2 cellular contexts compared by ENCODE assay signal in the genomic region with DNA sequence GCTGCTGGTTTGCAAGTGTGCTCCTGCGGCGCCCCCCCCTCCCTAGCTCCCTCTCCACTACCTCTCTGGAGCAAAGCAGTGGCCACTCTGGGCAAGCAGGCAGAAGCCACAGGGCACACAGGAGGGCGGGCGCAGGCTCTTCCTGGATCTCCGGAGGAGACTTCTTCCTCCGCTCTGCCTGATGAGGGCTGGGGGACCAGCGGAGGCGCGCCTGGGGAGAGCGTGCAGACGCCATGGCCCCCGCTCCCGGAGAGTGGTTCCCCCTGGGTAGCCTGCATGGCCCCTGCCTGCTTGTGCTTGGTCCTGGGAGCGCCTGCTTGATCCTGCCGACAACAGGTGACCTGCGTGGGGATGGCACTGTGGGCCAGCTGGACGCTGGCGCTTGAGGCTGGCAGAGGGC.
TF ChIP-seq lines count a peak whose summit lies in the region.

No MANE protein-coding gene starts in this region.

TF ChIP-seq in GM23338, 12 proteins besides CTCF, POLR2A, EP300 and RAD21:
- TF ChIP-seq JUNB (IDR thresholded peaks at IDR 0.05; ENCODE audit: unreplicated experiment) (no peak), ZNF331 (CRISPR knock-in tag; IDR thresholded peaks at IDR 0.05; ENCODE audit: low read depth) (no peak), ZNF114 (CRISPR knock-in tag; IDR thresholded peaks at IDR 0.05) (no peak), NANOG (IDR thresholded peaks at IDR 0.05; ENCODE audit: borderline replicate concordance) (no peak), EZH2 (IDR thresholded peaks at IDR 0.05; ENCODE audit: low read depth, unreplicated experiment) (no peak), STAT1 (IDR thresholded peaks at IDR 0.05; ENCODE audit: unreplicated experiment) (no peak), EZH2phosphoT487 (IDR thresholded peaks at IDR 0.05; ENCODE audit: unreplicated experiment) (no peak), POLR2AphosphoS5 (IDR thresholded peaks at IDR 0.05; ENCODE audit: low read depth) (no peak)
- TF ChIP-seq, protein P1, sequence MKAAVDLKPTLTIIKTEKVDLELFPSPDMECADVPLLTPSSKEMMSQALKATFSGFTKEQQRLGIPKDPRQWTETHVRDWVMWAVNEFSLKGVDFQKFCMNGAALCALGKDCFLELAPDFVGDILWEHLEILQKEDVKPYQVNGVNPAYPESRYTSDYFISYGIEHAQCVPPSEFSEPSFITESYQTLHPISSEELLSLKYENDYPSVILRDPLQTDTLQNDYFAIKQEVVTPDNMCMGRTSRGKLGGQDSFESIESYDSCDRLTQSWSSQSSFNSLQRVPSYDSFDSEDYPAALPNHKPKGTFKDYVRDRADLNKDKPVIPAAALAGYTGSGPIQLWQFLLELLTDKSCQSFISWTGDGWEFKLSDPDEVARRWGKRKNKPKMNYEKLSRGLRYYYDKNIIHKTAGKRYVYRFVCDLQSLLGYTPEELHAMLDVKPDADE (IDR thresholded peaks at IDR 0.05): no peak

TF ChIP-seq in IMR-90, 13 proteins besides CTCF, POLR2A, EP300 and RAD21:
- TF ChIP-seq CHD1 (IDR thresholded peaks at IDR 0.05; ENCODE audit: low read depth, low read length) (no peak), BHLHE40 (IDR thresholded peaks at IDR 0.05; ENCODE audit: low read depth, low read length) (no peak), FOS (IDR thresholded peaks at IDR 0.05; ENCODE audit: low read depth, low read length) (no peak), RFX5 (IDR thresholded peaks at IDR 0.05; ENCODE audit: low read depth, low read length) (no peak), MXI1 (IDR thresholded peaks at IDR 0.05; ENCODE audit: borderline replicate concordance, low read depth, low read length) (no peak), RCOR1 (IDR thresholded peaks at IDR 0.05; ENCODE audit: insufficient replicate concordance, low read length) (no peak), NFE2L2 (IDR thresholded peaks at IDR 0.05; ENCODE audit: low read depth, low read length) (no peak), MAFK (IDR thresholded peaks at IDR 0.05; ENCODE audit: low read depth, low read length) (no peak), SMC3 (IDR thresholded peaks at IDR 0.05; ENCODE audit: low read depth, low read length) (no peak), CEBPB (IDR thresholded peaks at IDR 0.05; ENCODE audit: low read depth, low read length) (no peak)
- TF ChIP-seq, protein P2, sequence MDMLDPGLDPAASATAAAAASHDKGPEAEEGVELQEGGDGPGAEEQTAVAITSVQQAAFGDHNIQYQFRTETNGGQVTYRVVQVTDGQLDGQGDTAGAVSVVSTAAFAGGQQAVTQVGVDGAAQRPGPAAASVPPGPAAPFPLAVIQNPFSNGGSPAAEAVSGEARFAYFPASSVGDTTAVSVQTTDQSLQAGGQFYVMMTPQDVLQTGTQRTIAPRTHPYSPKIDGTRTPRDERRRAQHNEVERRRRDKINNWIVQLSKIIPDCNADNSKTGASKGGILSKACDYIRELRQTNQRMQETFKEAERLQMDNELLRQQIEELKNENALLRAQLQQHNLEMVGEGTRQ (IDR thresholded peaks at IDR 0.05; ENCODE audit: low read depth, low read length): no peak
- TF ChIP-seq, protein P3, sequence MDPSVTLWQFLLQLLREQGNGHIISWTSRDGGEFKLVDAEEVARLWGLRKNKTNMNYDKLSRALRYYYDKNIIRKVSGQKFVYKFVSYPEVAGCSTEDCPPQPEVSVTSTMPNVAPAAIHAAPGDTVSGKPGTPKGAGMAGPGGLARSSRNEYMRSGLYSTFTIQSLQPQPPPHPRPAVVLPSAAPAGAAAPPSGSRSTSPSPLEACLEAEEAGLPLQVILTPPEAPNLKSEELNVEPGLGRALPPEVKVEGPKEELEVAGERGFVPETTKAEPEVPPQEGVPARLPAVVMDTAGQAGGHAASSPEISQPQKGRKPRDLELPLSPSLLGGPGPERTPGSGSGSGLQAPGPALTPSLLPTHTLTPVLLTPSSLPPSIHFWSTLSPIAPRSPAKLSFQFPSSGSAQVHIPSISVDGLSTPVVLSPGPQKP (IDR thresholded peaks at IDR 0.05; ENCODE audit: borderline replicate concordance, low read depth, low read length): no peak
